ENCODE assay signal across 1 cellular context in the genomic region with DNA sequence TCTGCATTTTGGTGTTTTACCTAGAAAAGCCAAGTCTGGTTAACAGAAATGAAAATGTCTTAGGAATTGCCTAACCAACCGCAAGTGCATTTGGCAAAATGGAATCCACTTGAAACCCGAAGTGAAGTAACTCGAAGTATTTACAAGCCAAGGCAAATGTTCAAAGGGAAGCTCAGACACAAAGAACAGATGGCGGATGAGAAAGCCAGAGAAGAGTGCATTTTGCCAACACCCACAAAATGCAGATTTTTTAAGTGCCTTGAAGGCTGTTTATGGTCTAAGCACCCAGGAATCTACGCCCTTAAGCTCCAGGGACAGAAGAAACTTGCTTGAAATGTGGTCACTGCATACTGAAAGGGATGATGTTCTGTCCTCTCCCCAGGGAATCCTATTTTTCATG.
TF ChIP-seq lines count a peak whose summit lies in the region.

No MANE protein-coding gene starts in this region.

TF ChIP-seq in SK-N-SH, 30 proteins besides CTCF, POLR2A, EP300 and RAD21 (continued from another document):
- TF ChIP-seq CHD2 (IDR thresholded peaks at IDR 0.05; ENCODE audit: low read length, partially characterized antibody) (no peak), FOSL2 (IDR thresholded peaks at IDR 0.05; ENCODE audit: borderline replicate concordance, low read depth) (no peak), YY1 (IDR thresholded peaks at IDR 0.05; ENCODE audit: low read depth) (no peak), MXI1 (IDR thresholded peaks at IDR 0.05; ENCODE audit: low read depth, low read length) (no peak)
